Comparison of ENCODE assay signal across 1 cellular context in genomic region chr10:70500812-70501301, GRCh38.
TF ChIP-seq lines count a peak whose summit lies in the region.

No MANE protein-coding gene starts in this region.

TF ChIP-seq in WTC11, 78 proteins besides CTCF, POLR2A, EP300 and RAD21 (continued from another document):
- TF ChIP-seq ARID4B (CRISPR knock-in tag; IDR thresholded peaks at IDR 0.05; ENCODE audit: borderline replicate concordance) (no peak), AFF4 (CRISPR knock-in tag; IDR thresholded peaks at IDR 0.05; ENCODE audit: borderline replicate concordance) (no peak), ZNF232 (CRISPR knock-in tag; IDR thresholded peaks at IDR 0.05) (no peak), ZNF423 (CRISPR knock-in tag; IDR thresholded peaks at IDR 0.05) (no peak), FOXP1 (CRISPR knock-in tag; IDR thresholded peaks at IDR 0.05; ENCODE audit: borderline replicate concordance) (no peak), ZNF121 (CRISPR knock-in tag; IDR thresholded peaks at IDR 0.05) (no peak), FOXP4 (CRISPR knock-in tag; IDR thresholded peaks at IDR 0.05) (no peak), ZNF317 (CRISPR knock-in tag; IDR thresholded peaks at IDR 0.05; ENCODE audit: borderline replicate concordance, low read depth) (no peak), USF2 (CRISPR knock-in tag; IDR thresholded peaks at IDR 0.05) (no peak)
